Comparison of ENCODE assay signal across 17 cellular contexts in genomic region chr2:142937347-142937746, GRCh38. TPM values are rescaled to one million over a fixed set of nuclear protein-coding genes. Genes with fewer than 3 reads are reported as not detected.
DNase-seq lines count a peak whose midpoint lies in the region; ATAC-seq, FAIRE-seq and TF ChIP-seq lines count a peak whose summit lies in the region.
"Had no signal": no experiment of that assay in that cellular context is flagged by ENCODE, and none has a peak within 500 bp of the region (broad histone marks: within the 10 kb centered on the region; RNA-seq: fewer than 3 reads in every experiment).

No MANE protein-coding gene starts in this region.

- no peak overlapping the region for H3K4me2 ChIP-seq in GM12878 (ENCODE audit: control insufficient read depth, insufficient read depth)

- CTCF ChIA-PET in GM12878 (lab: Yijun Ruan, JAX) (interaction anchor here (0.6 to 0.8 kb wide), 2 partner anchors 294 to 296 kb away, joined by 3 to 4 read pairs; no protein-coding TSS in a partner anchor), A673 (lab: Charles Lee) (no interaction called here)

- no peak overlapping the region for H3K9ac ChIP-seq in GM12878 (ENCODE audit: control insufficient read depth, insufficient read depth, low read length)

- DNase-seq in ELR (ENCODE audit: low read depth), result peak; percentile 11
- peak; percentile 15 for DNase-seq in LHCN-M2 (ENCODE audit: low read depth)
- no peak for DNase-seq in GM12878 (ENCODE audit: low read depth, low spot score)
- DNase-seq in myocyte (ENCODE audit: low read depth), result peak; percentile 5
- DNase-seq in NCI-H2029 treated with DMSO at 0.1 percent for 48 hours (lab: John Stamatoyannopoulos, UW), result no peak
- DNase-seq in A673 (ENCODE audit: low spot score), result no peak
- DNase-seq: BE2C; Calu3; CD4-positive, alpha-beta memory T cell; DMS53; Karpas-422; NCI-H1417 treated with DMSO at 0.1 percent for 48 hours; NCI-H2081; NCI-H510A; NCI-H774 had no signal

- POLR2A ChIA-PET in GM12878 (lab: Charles Lee) (interaction anchor here (0.6 to 1.0 kb wide), 2 partner anchors 22 to 81 kb away, joined by 3 read pairs; no protein-coding TSS in a partner anchor), A673 (lab: Charles Lee; ENCODE audit: low non-redundant PET) (interaction anchor here (0.6 kb wide), 2 partner anchors 126 to 1270 kb away, joined by 3 to 5 read pairs; no protein-coding TSS in a partner anchor)

- 95% methylated on average over 3 of the region's 3 CpGs for WGBS in GM12878 (ENCODE audit: insufficient coverage, insufficient replicate concordance, low lambda C conversion rate, missing lambda C conversion rate)

- no peaks in the 10 kb centered on the region for H3K4me1 ChIP-seq in GM12878 (ENCODE audit: control insufficient read depth, insufficient read depth, low read length)
- no peaks in the 10 kb centered on the region for H3K4me1 ChIP-seq in A673 (ENCODE audit: insufficient read depth, low read length, poor library complexity, severe bottlenecking)
- H3K4me1 ChIP-seq: BE2C had no signal

- no peaks in the 10 kb centered on the region for H4K20me1 ChIP-seq in GM12878 (ENCODE audit: control insufficient read depth, insufficient read depth)

- in situ Hi-C loops in GM12878 (cut with MboI), result no loop called here

- RAD21 ChIA-PET in GM12878 (lab: Charles Lee; ENCODE audit: unreplicated experiment), result no interaction called here

- no peak for FAIRE-seq in GM12878 (lab: Jason Lieb, UNC)

- H3K27ac ChIP-seq in GM12878 (ENCODE audit: control insufficient read depth, insufficient read depth) (no peak overlapping the region), A673 (ENCODE audit: low read depth, low read length, poor library complexity, severe bottlenecking) (no peak overlapping the region)

- ATAC-seq in GM12878, result peak; percentile 22; the same call in 2 of the 3 replicates
- no peak for ATAC-seq in HG03565 (IDR thresholded peaks at IDR 0.05; ENCODE audit: unreplicated experiment)
- ATAC-seq: HCT116 had no signal

- BruUV-seq in GM12878 (replicated peaks; lab: Mats Ljungman, UMichigan) (no TSS peak), A673 (replicated peaks; lab: Mats Ljungman, UMichigan) (no TSS peak)

- H3K4me3 ChIP-seq in GM12878 (no peak overlapping the region), A673 (ENCODE audit: low read depth, low read length, poor library complexity, severe bottlenecking) (no peak overlapping the region)

- intact Hi-C loops in GM12878 (cut with micrococcal nuclease; ENCODE audit: unreplicated experiment) (no loop called here), A673 (cut with micrococcal nuclease; ENCODE audit: unreplicated experiment) (no loop called here)

- H3K27me3 ChIP-seq in GM12878 (replicated peaks in 1 of 2; ENCODE audit: control insufficient read depth in 2 of 2, insufficient read depth in 2 of 2, low read length in 1 of 2), result no peaks in the 10 kb centered on the region
- H3K27me3 ChIP-seq in A673 (replicated peaks; ENCODE audit: insufficient read depth, low read depth, low read length, poor library complexity), result no peaks in the 10 kb centered on the region
- H3K27me3 ChIP-seq: BE2C had no signal

- SMC1A ChIA-PET in GM12878 (lab: Charles Lee; ENCODE audit: uncharacterized antibody, unreplicated experiment), result interaction anchor here (1.8 to 4.1 kb wide), 2 partner anchors 10 to 22 kb away, joined by 8 to 28 read pairs; no protein-coding TSS in a partner anchor

- TF ChIP-seq POLR2A in GM12878 (IDR thresholded peaks at IDR 0.05; ENCODE audit: low read depth, low read length), result no peak

- H2AFZ ChIP-seq in GM12878 (ENCODE audit: control insufficient read depth, low read depth, low read length), result no peak overlapping the region

- H3K36me3 ChIP-seq in GM12878 (ENCODE audit: control insufficient read depth in 2 of 2, insufficient read depth in 2 of 2, low read length in 1 of 2) (peaks cover 0 to 2% of the 10 kb centered on the region in 2 experiments; a peak in 1 of 4 replicates), A673 (ENCODE audit: insufficient read depth, low read length, poor library complexity, severe bottlenecking) (no peaks in the 10 kb centered on the region)
- H3K36me3 ChIP-seq: BE2C had no signal

- no peak for TF ChIP-seq CTCF in GM12878 (IDR thresholded peaks at IDR 0.05 in 2 of 3, conservative IDR thresholded peaks at IDR 0.05 in 1 of 3; ENCODE audit: control insufficient read depth in 2 of 3, extremely low read depth in 1 of 3, insufficient read depth in 1 of 3, low read depth in 3 of 3, low read length in 3 of 3)
- no peak for TF ChIP-seq CTCF in A673 (conservative IDR thresholded peaks at IDR 0.05; ENCODE audit: low read depth, low read length)

- no peaks in the 10 kb centered on the region for H3K79me2 ChIP-seq in GM12878 (ENCODE audit: control insufficient read depth, insufficient read depth, low read length)

- no peaks in the 10 kb centered on the region for H3K9me3 ChIP-seq in GM12878 (replicated peaks; ENCODE audit: control insufficient read depth, insufficient read depth, low read length)
- H3K9me3 ChIP-seq in A673 (ENCODE audit: low read depth, low read length, poor library complexity, severe bottlenecking), result no peaks in the 10 kb centered on the region
- H3K9me3 ChIP-seq: BE2C had no signal

- no peak for TF ChIP-seq RAD21 in GM12878 (IDR thresholded peaks at IDR 0.05; ENCODE audit: insufficient read depth, low read depth, low read length)

- no peak for TF ChIP-seq EP300 in GM12878 (IDR thresholded peaks at IDR 0.05; ENCODE audit: borderline replicate concordance in 1 of 2, control insufficient read depth in 1 of 2, low read depth in 2 of 2, low read length in 2 of 2)

TF ChIP-seq in GM12878, 131 proteins besides CTCF, POLR2A, EP300 and RAD21 (continues in another document):
- TF ChIP-seq SREBF1 (IDR thresholded peaks at IDR 0.05; ENCODE audit: low read length) (no peak), POLR2AphosphoS5 (IDR thresholded peaks at IDR 0.05; ENCODE audit: low read length) (no peak), MEF2B (IDR thresholded peaks at IDR 0.05; ENCODE audit: partially characterized antibody, poor library complexity, severe bottlenecking) (no peak), CBX5 (IDR thresholded peaks at IDR 0.05; ENCODE audit: low read depth) (no peak)
- TF ChIP-seq, protein P1, sequence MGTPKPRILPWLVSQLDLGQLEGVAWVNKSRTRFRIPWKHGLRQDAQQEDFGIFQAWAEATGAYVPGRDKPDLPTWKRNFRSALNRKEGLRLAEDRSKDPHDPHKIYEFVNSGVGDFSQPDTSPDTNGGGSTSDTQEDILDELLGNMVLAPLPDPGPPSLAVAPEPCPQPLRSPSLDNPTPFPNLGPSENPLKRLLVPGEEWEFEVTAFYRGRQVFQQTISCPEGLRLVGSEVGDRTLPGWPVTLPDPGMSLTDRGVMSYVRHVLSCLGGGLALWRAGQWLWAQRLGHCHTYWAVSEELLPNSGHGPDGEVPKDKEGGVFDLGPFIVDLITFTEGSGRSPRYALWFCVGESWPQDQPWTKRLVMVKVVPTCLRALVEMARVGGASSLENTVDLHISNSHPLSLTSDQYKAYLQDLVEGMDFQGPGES (IDR thresholded peaks at IDR 0.05), result no peak
- TF ChIP-seq, protein P2, sequence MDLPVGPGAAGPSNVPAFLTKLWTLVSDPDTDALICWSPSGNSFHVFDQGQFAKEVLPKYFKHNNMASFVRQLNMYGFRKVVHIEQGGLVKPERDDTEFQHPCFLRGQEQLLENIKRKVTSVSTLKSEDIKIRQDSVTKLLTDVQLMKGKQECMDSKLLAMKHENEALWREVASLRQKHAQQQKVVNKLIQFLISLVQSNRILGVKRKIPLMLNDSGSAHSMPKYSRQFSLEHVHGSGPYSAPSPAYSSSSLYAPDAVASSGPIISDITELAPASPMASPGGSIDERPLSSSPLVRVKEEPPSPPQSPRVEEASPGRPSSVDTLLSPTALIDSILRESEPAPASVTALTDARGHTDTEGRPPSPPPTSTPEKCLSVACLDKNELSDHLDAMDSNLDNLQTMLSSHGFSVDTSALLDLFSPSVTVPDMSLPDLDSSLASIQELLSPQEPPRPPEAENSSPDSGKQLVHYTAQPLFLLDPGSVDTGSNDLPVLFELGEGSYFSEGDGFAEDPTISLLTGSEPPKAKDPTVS (IDR thresholded peaks at IDR 0.05; ENCODE audit: low read depth, low read length), result no peak

RNA-seq across cellular contexts. Expression of gene KYNU, which starts 59.9 kb away (rescaled TPM):
- total RNA-seq in LHCN-M2 (2014; rRNA removed) (0.51 and 1.5 TPM in 2 replicates), GM12878 (2014; rRNA removed) (34.8 and 45.1 TPM in 2 replicates), GM12878 (2014; rRNA removed; fragmentation: Illumina TruSeq; extraction: Trizol) (56.2 and 57.0 TPM in 2 replicates), GM12878 (2021) (36.8 and 38.6 TPM in 2 replicates), myocyte (0.05 and 1.8 TPM in 2 replicates), A673 (2021) (0.44 and 2.5 TPM in 2 replicates)
- 0.16 TPM for polyA plus RNA-seq in LHCN-M2 (2012)
- 87.8 and 98.2 TPM in 2 replicates for total RNA-seq in GM12878 (2013; cell fraction: nucleolus; rRNA removed)
- 23.3 TPM for polyA plus RNA-seq in GM12878 (2011; ENCODE audit: low read depth)
- polyA plus RNA-seq in GM12878 (2011; rRNA removed) (39.9 and 55.5 TPM in 2 replicates), GM12878 (2014; fragmentation: Illumina TruSeq; extraction: Trizol) (48.8 and 66.6 TPM in 2 replicates), GM12878 (2014; fragmentation: Nextera tagmentation; extraction: Ambion mirVana) (100 to 1,000 TPM in 1 of 2 experiments, 10 to 100 TPM in 1; 65.0 to 101 TPM), GM12878 (2014; rRNA removed) (24.7 and 31.3 TPM in 2 replicates), GM12878 (2016; fragmentation: Nextera tagmentation; extraction: Ambion mirVana) (10 to 100 TPM; 31.3 to 33.8 TPM)
- 17.1 and 20.3 TPM in 2 replicates for polyA plus RNA-seq in GM12878 (2011; cell fraction: cytosol; rRNA removed)
- 15.4 and 16.4 TPM in 2 replicates for polyA plus RNA-seq in GM12878 (2011; cell fraction: nucleus; rRNA removed)
- 23.7 and 28.4 TPM in 2 replicates for polyA plus RNA-seq in GM12878 (2012)
- polyA minus RNA-seq in GM12878 (2011; rRNA and poly(A)+ RNA removed), result 19.8 and 39.5 TPM in 2 replicates
- 12.6 and 16.5 TPM in 2 replicates for polyA minus RNA-seq in GM12878 (2011; cell fraction: cytosol; rRNA and poly(A)+ RNA removed)
- 34.2 and 46.5 TPM in 2 replicates for polyA minus RNA-seq in GM12878 (2011; cell fraction: nucleus; rRNA and poly(A)+ RNA removed)
- 0.26 TPM for polyA plus RNA-seq in myocyte (2012)

Comparison
In these comparisons a context has a peak if more than half of its experiments do, and no peak if none do; other contexts are left out.
1. DNase-seq: peak in ELR (single experiment), LHCN-M2 (single experiment) and myocyte (single experiment); none in GM12878 (single experiment), NCI-H2029 treated with DMSO at 0.1 percent for 48 hours (single experiment) and A673 (single experiment).
2. RNA of gene KYNU, which starts 59.9 kb away (total RNA-seq): 34.8 to 98.2 TPM in GM12878; 0.44 to 2.5 TPM in A673, 0.05 to 1.8 TPM in myocyte and 0.51 to 1.5 TPM in LHCN-M2; every median in the first group is over 10 times any median in the second.